ENCODE assay signal across 30 cellular contexts in genomic region chr11:64903291-64903833, GRCh38. TPM values are rescaled to one million over a fixed set of nuclear protein-coding genes. Genes with fewer than 3 reads are reported as not detected.
"Had no signal": no experiment of that assay in that cellular context is flagged by ENCODE, and none has a peak within 500 bp of the region (broad histone marks: within the 10 kb centered on the region; RNA-seq: fewer than 3 reads in every experiment).

No MANE protein-coding gene starts in this region.

- H3K27ac ChIP-seq: colonic mucosa, epithelial cell of prostate, esophagus squamous epithelium, gastrocnemius medialis, heart right ventricle, left lung, lower lobe of right lung had no signal

- H3K27me3 ChIP-seq: colonic mucosa, esophagus squamous epithelium, gastrocnemius medialis, heart right ventricle, left lung had no signal

- DNase-seq: colonic mucosa; cortex of kidney; effector CD8-positive, alpha-beta T cell; effector memory CD8-positive, alpha-beta T cell; endodermal cell; erythroblast; esophagus squamous epithelium; foreskin fibroblast; foreskin melanocyte; gastrocnemius medialis; glutamatergic neuron; head of caudate nucleus; heart right ventricle; hippocampal formation; left cardiac atrium; left lung; left ventricle myocardium superior; lower lobe of right lung; mesenchymal stem cell had no signal

- H3K4me1 ChIP-seq: colonic mucosa, gastrocnemius medialis, heart right ventricle, left lung, lower lobe of right lung had no signal

- H3K9me3 ChIP-seq: colonic mucosa, esophagus squamous epithelium, gastrocnemius medialis, heart right ventricle, left lung, lower lobe of right lung, mucosa of descending colon had no signal

- H3K4me3 ChIP-seq: colonic mucosa, esophagus squamous epithelium, gastrocnemius medialis, heart right ventricle, left lung, lower lobe of right lung, mucosa of descending colon had no signal

- ATAC-seq: effector memory CD8-positive, alpha-beta T cell; esophagus mucosa; gastrocnemius medialis; heart right ventricle; left cardiac atrium; left lung; left ventricle myocardium superior; lower lobe of right lung; mucosa of descending colon had no signal

RNA-seq across cellular contexts. Expression of gene GPHA2, which starts 32.3 kb away (rescaled TPM):
- total RNA-seq: colonic mucosa, dermis microvascular lymphatic vessel endothelial cell, esophagus mucosa, esophagus squamous epithelium, gastrocnemius medialis, glomerular endothelial cell, heart right ventricle, kidney epithelial cell, left cardiac atrium, left lung, left ventricle myocardium superior, lower leg skin, lower lobe of right lung, lung microvascular endothelial cell, mesenteric fat pad, mesothelial cell of epicardium, mucosa of descending colon, myocyte had no signal
- polyA plus RNA-seq: heart right ventricle had no signal
